Comparison of ENCODE assay signal across 10 cellular contexts in the genomic region with DNA sequence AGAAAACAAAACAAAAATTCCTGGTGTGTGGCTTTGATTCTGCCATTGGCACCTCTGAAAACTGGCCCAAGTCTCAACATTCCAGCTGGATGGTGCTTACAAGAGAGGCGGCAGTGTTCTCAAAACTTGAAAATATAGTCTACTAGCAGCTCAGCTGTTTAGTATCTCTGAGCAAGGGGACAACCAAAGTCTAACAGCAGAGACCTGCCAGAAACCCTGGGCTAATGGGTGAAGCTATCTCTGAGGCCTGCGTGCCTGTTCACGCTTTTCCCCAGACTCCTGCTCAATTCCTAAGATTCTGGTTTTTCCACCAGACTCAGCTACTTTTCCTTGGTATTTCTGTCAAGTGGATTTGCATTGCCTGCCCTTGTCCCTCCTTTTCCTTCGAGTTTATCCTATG.
"Had no signal": no experiment of that assay in that cellular context is flagged by ENCODE, and none has a peak within 500 bp of the region (broad histone marks: within the 10 kb centered on the region; RNA-seq: fewer than 3 reads in every experiment).

No MANE protein-coding gene starts in this region.

- H3K4me3 ChIP-seq: GM23248, HAP-1 had no signal

- H3K36me3 Mint-ChIP-seq: IgD-negative memory B cell had no signal

- H3K4me3 Mint-ChIP-seq: HFFc6, IgD-negative memory B cell had no signal

- H3K9me3 Mint-ChIP-seq: HFFc6, IgD-negative memory B cell had no signal

- DNase-seq: GM23248, GOT3, H7, HFFc6, KBM-7 had no signal

- H3K27me3 Mint-ChIP-seq: IgD-negative memory B cell had no signal

- H3K27ac ChIP-seq: GM23248, HL-60 had no signal

- ATAC-seq: HCT116, HepG2 had no signal

- H3K9me3 ChIP-seq: HAP-1 had no signal

- H3K27ac Mint-ChIP-seq: HFFc6, IgD-negative memory B cell had no signal
